In genomic region chr10:28807760-28808613, GRCh38 we compare ENCODE assay signal across 13 cellular contexts.
DNase-seq lines count a peak whose midpoint lies in the region; ATAC-seq and TF ChIP-seq lines count a peak whose summit lies in the region.
"Had no signal": no experiment of that assay in that cellular context is flagged by ENCODE, and none has a peak within 500 bp of the region (broad histone marks: within the 10 kb centered on the region; RNA-seq: fewer than 3 reads in every experiment).

No MANE protein-coding gene starts in this region.

- peak overlapping the region; percentile 13 for H3K4me3 ChIP-seq in fibroblast of villous mesenchyme (ENCODE audit: low read depth, low read length)
- peak overlapping the region; percentile 23 to 30 for H3K4me3 ChIP-seq in neutrophil (ENCODE audit: low read depth in 1 of 2, low read length in 1 of 2)
- H3K4me3 ChIP-seq: SJSA1 had no signal

- ATAC-seq in GM18498 (IDR thresholded peaks at IDR 0.05; ENCODE audit: unreplicated experiment) (peak; percentile 60), HG03196 (IDR thresholded peaks at IDR 0.05; ENCODE audit: unreplicated experiment) (no peak)
- ATAC-seq: activated CD8-positive, alpha-beta T cell treated with anti-CD3 and anti-CD28 coated beads, Interleukin-2, amount 10 ng/mL, durations not matched to agents 7 days and 5 days had no signal

- H3K4me1 Mint-ChIP-seq in HFFc6 (ENCODE audit: low read depth), result peaks cover 7% of the 10 kb centered on the region; the same call in 1 of the 2 replicates

- H3K27ac Mint-ChIP-seq in HFFc6, result no peak overlapping the region
- H3K27ac Mint-ChIP-seq: activated CD8-positive, alpha-beta T cell treated with anti-CD3 and anti-CD28 coated beads, Interleukin-2, amount 10 ng/mL, durations not matched to agents 7 days and 5 days had no signal

- H3K27me3 ChIP-seq in neutrophil, result no peaks in the 10 kb centered on the region
- H3K27me3 ChIP-seq: SJSA1 had no signal

- peak overlapping the region; percentile 49 for H3K27ac ChIP-seq in neutrophil

- H3K4me1 ChIP-seq in neutrophil (ENCODE audit: control insufficient read depth in 1 of 2, insufficient read depth in 1 of 2, low read depth in 1 of 2, low read length in 1 of 2), result peaks cover 18 to 25% of the 10 kb centered on the region in 2 experiments

- TF ChIP-seq CTCF in fibroblast of villous mesenchyme (IDR thresholded peaks at IDR 0.05; ENCODE audit: insufficient read depth, low read depth, low read length), result no peak
- no peak for TF ChIP-seq CTCF in neutrophil (IDR thresholded peaks at IDR 0.05)
- no peak for TF ChIP-seq CTCF in HFFc6 (IDR thresholded peaks at IDR 0.05)

- no peaks in the 10 kb centered on the region for H3K9me3 ChIP-seq in neutrophil
- H3K9me3 ChIP-seq: SJSA1 had no signal

- no peaks in the 10 kb centered on the region for H3K9me3 Mint-ChIP-seq in HFFc6

- no peaks in the 10 kb centered on the region for H3K36me3 ChIP-seq in neutrophil
- H3K36me3 ChIP-seq: SJSA1 had no signal

- DNase-seq in OCI-M1 (lab: John Stamatoyannopoulos, UW), result peak; percentile 57
- peak; percentile 90 for DNase-seq in fibroblast of villous mesenchyme (ENCODE audit: low read depth)
- no peak for DNase-seq in occipital lobe (lab: John Stamatoyannopoulos, UW)
- DNase-seq in HFFc6, result no peak
- DNase-seq in hepatic stellate cell (ENCODE audit: low spot score), result no peak
- DNase-seq: activated CD8-positive, alpha-beta T cell treated with anti-CD3 and anti-CD28 coated beads, Interleukin-2, amount 10 ng/mL, durations not matched to agents 7 days and 5 days; head of caudate nucleus; NCI-H146; nucleus accumbens had no signal

- peaks cover 6% of the 10 kb centered on the region for H3K27me3 Mint-ChIP-seq in HFFc6 (ENCODE audit: insufficient read depth)

- H3K36me3 Mint-ChIP-seq in HFFc6 (ENCODE audit: low read depth), result no peaks in the 10 kb centered on the region

- no peak overlapping the region for H3K4me3 Mint-ChIP-seq in HFFc6
- H3K4me3 Mint-ChIP-seq: activated CD8-positive, alpha-beta T cell treated with anti-CD3 and anti-CD28 coated beads, Interleukin-2, amount 10 ng/mL, durations not matched to agents 7 days and 5 days had no signal

Comparison
In these comparisons a context has a peak if more than half of its experiments do, and no peak if none do; other contexts are left out.
1. DNase-seq: peak in OCI-M1 (single experiment) and fibroblast of villous mesenchyme (single experiment); none in occipital lobe (single experiment), HFFc6 (single experiment) and hepatic stellate cell (single experiment).